ENCODE assay signal across 1 cellular context in genomic region chr20:6533828-6534388, GRCh38.
TF ChIP-seq lines count a peak whose summit lies in the region.

No MANE protein-coding gene starts in this region.

TF ChIP-seq in IMR-90, 13 proteins besides CTCF, POLR2A, EP300 and RAD21 (continued from another document):
- TF ChIP-seq BHLHE40 (IDR thresholded peaks at IDR 0.05; ENCODE audit: low read depth, low read length), result 0 out of 2 replicates have a peak, but pooled peaks have one; percentile 2
